Comparison of ENCODE assay signal across 10 cellular contexts in the genomic region with DNA sequence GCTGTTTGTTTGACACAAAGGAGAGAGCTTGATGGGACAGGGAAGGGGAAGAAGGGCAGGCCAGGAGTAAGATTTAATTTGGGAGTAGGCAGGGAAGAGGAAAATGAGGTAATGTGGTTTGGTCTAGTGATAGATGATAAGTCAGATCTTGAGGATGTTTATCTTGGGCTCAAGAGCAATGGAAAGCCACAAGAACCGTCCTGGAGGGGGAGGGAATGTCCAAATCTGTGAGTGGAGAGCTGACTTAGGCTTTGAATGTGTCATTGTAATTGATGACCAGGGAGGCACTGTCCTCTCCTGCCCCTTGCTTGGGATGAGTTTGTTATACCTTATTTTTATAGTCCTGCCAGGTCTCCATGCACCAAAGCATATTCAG. TPM values are rescaled to one million over a fixed set of nuclear protein-coding genes. Genes with fewer than 3 reads are reported as not detected.
DNase-seq lines count a peak whose midpoint lies in the region; ATAC-seq and TF ChIP-seq lines count a peak whose summit lies in the region.
"Had no signal": no experiment of that assay in that cellular context is flagged by ENCODE, and none has a peak within 500 bp of the region (broad histone marks: within the 10 kb centered on the region; RNA-seq: fewer than 3 reads in every experiment).

No MANE protein-coding gene starts in this region.

- H3K27me3 ChIP-seq in PC-3 (ENCODE audit: low read length) (peaks cover 11% of the 10 kb centered on the region), fibroblast of lung (ENCODE audit: control insufficient read depth, insufficient read depth, low read length) (no peaks in the 10 kb centered on the region), rectal smooth muscle tissue (ENCODE audit: control insufficient read depth, insufficient read depth, low read length) (no peaks in the 10 kb centered on the region)

- CTCF ChIA-PET in PC-3 (lab: Charles Lee): no interaction called here

- intact Hi-C loops in PC-3 (cut with micrococcal nuclease): no loop called here

- no peak overlapping the region for H3K9ac ChIP-seq in PC-3 (ENCODE audit: low read length)
- H3K9ac ChIP-seq in fibroblast of lung (ENCODE audit: insufficient read depth, low read length): no peak overlapping the region
- H3K9ac ChIP-seq in rectal smooth muscle tissue (ENCODE audit: low read length): no peak overlapping the region

- POLR2A ChIA-PET in PC-3 (lab: Charles Lee; ENCODE audit: unreplicated experiment): no interaction called here

- no peak for TF ChIP-seq CTCF in PC-3 (conservative IDR thresholded peaks at IDR 0.05; ENCODE audit: low read depth, low read length)
- no peak for TF ChIP-seq CTCF in fibroblast of lung (conservative IDR thresholded peaks at IDR 0.05 in 1 of 2, IDR thresholded peaks at IDR 0.05 in 1 of 2; ENCODE audit: low read depth in 1 of 2, low read length in 2 of 2)
- TF ChIP-seq CTCF in omental fat pad (IDR thresholded peaks at IDR 0.05): no peak

- H3K4me3 ChIP-seq in PC-3 (ENCODE audit: low read length): no peak overlapping the region
- no peak overlapping the region for H3K4me3 ChIP-seq in fibroblast of lung (replicated peaks in 1 of 4; ENCODE audit: control extremely low read depth in 1 of 4, insufficient read depth in 1 of 4, low read depth in 3 of 4, low read length in 4 of 4)
- H3K4me3 ChIP-seq in rectal smooth muscle tissue (ENCODE audit: low read length): no peak overlapping the region

- DNase-seq in DMS79 treated with DMSO at 0.1 percent for 48 hours (lab: John Stamatoyannopoulos, UW) (peak; percentile 43), PC-3 (peak; percentile 44), fibroblast of lung (ENCODE audit: low read depth in 2 of 2) (peak; percentile 65 to 93), C1 segment of cervical spinal cord (lab: John Stamatoyannopoulos, UW) (no peak), NCI-H446 (lab: John Stamatoyannopoulos, UW) (no peak), omental fat pad (ENCODE audit: low spot score) (no peak)
- DNase-seq: activated CD4-positive, alpha-beta memory T cell treated with anti-CD3 and anti-CD28 coated beads for 36 hours; stimulated activated CD4-positive, alpha-beta T cell treated with anti-CD3 and anti-CD28 coated beads, Interleukin-12 subunit alpha, Interleukin-12 subunit beta, amount 100 ng/mL, for 4 hours had no signal

- H3K36me3 ChIP-seq in PC-3 (ENCODE audit: low read depth, low read length) (no peaks in the 10 kb centered on the region), fibroblast of lung (ENCODE audit: control insufficient read depth, insufficient read depth, low read length) (no peaks in the 10 kb centered on the region), rectal smooth muscle tissue (ENCODE audit: control insufficient read depth, insufficient read depth, low read length) (no peaks in the 10 kb centered on the region)

- no TSS peak for BruUV-seq in PC-3 (replicated peaks; lab: Mats Ljungman, UMichigan)

- ATAC-seq in PC-3 (no peak), HG02798 (IDR thresholded peaks at IDR 0.05; ENCODE audit: poor library complexity, unreplicated experiment) (no peak), omental fat pad (ENCODE audit: low FRiP score) (no peak)

- no peaks in the 10 kb centered on the region for H3K79me2 ChIP-seq in PC-3 (ENCODE audit: low read length)
- no peaks in the 10 kb centered on the region for H3K79me2 ChIP-seq in fibroblast of lung (ENCODE audit: control insufficient read depth, insufficient read depth, low read length)

- H3K4me1 ChIP-seq in PC-3 (ENCODE audit: insufficient read depth, low read length) (peaks cover 21% of the 10 kb centered on the region; the same call in 1 of the 2 replicates), fibroblast of lung (ENCODE audit: control insufficient read depth, extremely low read depth, insufficient read depth, low read length) (peaks cover 3% of the 10 kb centered on the region), rectal smooth muscle tissue (ENCODE audit: control insufficient read depth, insufficient read depth, low read length) (peaks cover 71% of the 10 kb centered on the region)

- H4K20me1 ChIP-seq in PC-3 (ENCODE audit: low read length) (no peaks in the 10 kb centered on the region), fibroblast of lung (ENCODE audit: control insufficient read depth, extremely low read depth, insufficient read depth, low read length) (no peaks in the 10 kb centered on the region)

- no peaks in the 10 kb centered on the region for H3K9me2 ChIP-seq in PC-3 (replicated peaks; ENCODE audit: low read length)

- H3F3A ChIP-seq in PC-3 (ENCODE audit: low read length, unreplicated experiment): no peaks in the 10 kb centered on the region

- H3K27ac ChIP-seq in PC-3 (ENCODE audit: low read length) (peak overlapping the region; percentile 18; the same call in 1 of the 2 replicates), fibroblast of lung (ENCODE audit: insufficient read depth, low read length) (peak overlapping the region; percentile 29), rectal smooth muscle tissue (ENCODE audit: low read depth, low read length) (peak overlapping the region; percentile 93)

- H3K9me3 ChIP-seq in PC-3 (ENCODE audit: low read length): no peaks in the 10 kb centered on the region
- H3K9me3 ChIP-seq in fibroblast of lung (ENCODE audit: control insufficient read depth, insufficient read depth, low read depth, low read length): no peaks in the 10 kb centered on the region

- peak overlapping the region; percentile 49; the same call in 1 of the 2 replicates for H3K4me2 ChIP-seq in PC-3 (ENCODE audit: low read length)
- H3K4me2 ChIP-seq in fibroblast of lung (ENCODE audit: extremely low read depth, insufficient read depth, low read length): peak overlapping the region; percentile 4

- H2AFZ ChIP-seq in PC-3 (ENCODE audit: low read length) (no peak overlapping the region), fibroblast of lung (ENCODE audit: low read length) (no peak overlapping the region)

RNA-seq across cellular contexts. Expression of a gene that starts 37.5 kb away (rescaled TPM):
- not detected in 2 replicates for total RNA-seq in PC-3 (2014; rRNA removed)
- 5.4 and 23.0 TPM in 2 replicates for total RNA-seq in fibroblast of lung
- polyA plus RNA-seq in fibroblast of lung: 4.2 and 14.4 TPM in 2 replicates
- polyA plus RNA-seq in fibroblast of lung (2012): 3.0 and 9.0 TPM in 2 replicates
- 1.9 and 6.7 TPM in 2 replicates for polyA minus RNA-seq in fibroblast of lung (ENCODE audit: low replicate concordance)
- 10 to 100 TPM in 3 of 4 donors, 1 to 10 TPM in 1; 9.0 to 43.7 (median 16.5) TPM for total RNA-seq in omental fat pad
- total RNA-seq: activated CD4-positive, alpha-beta memory T cell treated with anti-CD3 and anti-CD28 coated beads for 36 hours had no signal

Comparison
In these comparisons a context has a peak if more than half of its experiments do, and no peak if none do; other contexts are left out.
1. DNase-seq: peak in DMS79 treated with DMSO at 0.1 percent for 48 hours (single experiment), PC-3 (single experiment) and fibroblast of lung (2 of 2); none in C1 segment of cervical spinal cord (0 of 14), NCI-H446 (0 of 2) and omental fat pad (single experiment).
2. H3K27ac ChIP-seq: peak in every context shown above with its lines; median percentile 93 in rectal smooth muscle tissue; 29 in fibroblast of lung; 18 in PC-3.